ENCODE assay signal across 14 cellular contexts in the genomic region with DNA sequence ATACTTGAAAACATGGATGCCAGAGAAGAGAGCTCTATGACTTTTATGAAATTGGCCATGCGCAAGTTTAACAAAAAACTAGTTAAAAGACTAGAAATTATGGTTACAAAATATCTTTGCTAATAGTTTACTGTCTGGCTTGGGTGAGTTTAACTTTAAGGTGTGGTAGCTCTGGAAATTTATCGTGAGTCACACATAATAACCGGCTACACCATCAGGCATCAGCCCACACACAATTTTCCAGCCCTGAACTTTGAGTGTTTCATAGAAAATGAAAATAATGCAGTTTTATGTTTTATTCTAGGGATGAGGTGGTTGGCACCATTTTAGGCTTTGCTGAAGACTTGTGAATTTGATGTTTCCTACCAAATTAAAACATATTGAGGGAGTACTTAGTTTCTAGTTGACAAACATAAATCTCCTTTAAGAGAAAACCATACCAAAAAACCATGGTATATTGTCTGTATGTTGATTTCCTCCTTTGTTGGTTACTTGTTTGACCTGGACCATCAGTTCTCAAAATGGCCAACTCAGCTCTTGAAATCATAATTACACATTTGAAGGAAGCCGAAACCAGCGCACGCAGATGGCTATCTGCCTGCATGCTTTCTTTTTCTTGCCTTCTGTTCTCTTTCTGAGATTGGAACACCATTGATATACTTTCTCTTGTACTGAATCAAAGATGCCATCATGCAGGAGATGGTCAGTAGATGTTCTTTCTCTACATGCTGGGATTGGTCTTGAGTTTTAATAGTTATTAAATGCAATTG.
DNase-seq lines count a peak whose midpoint lies in the region; ATAC-seq and TF ChIP-seq lines count a peak whose summit lies in the region.
"Had no signal": no experiment of that assay in that cellular context is flagged by ENCODE, and none has a peak within 500 bp of the region (broad histone marks: within the 10 kb centered on the region; RNA-seq: fewer than 3 reads in every experiment).

No MANE protein-coding gene starts in this region.

- peaks cover 52% of the 10 kb centered on the region for H3K36me3 Mint-ChIP-seq in activated naive CD8-positive, alpha-beta T cell treated with anti-CD3 and anti-CD28 coated beads for 36 hours
- H3K36me3 Mint-ChIP-seq in natural killer cell (no peaks in the 10 kb centered on the region), CD14-positive monocyte (no peaks in the 10 kb centered on the region)

- CTCF ChIA-PET in RWPE1 (lab: Yijun Ruan, JAX): interaction anchor here (0.6 to 0.7 kb wide), 3 partner anchors 20 to 1409 kb away, joined by 3 to 5 read pairs (median 3); no protein-coding TSS in a partner anchor

- TF ChIP-seq CTCF in RWPE1 (conservative IDR thresholded peaks at IDR 0.05; ENCODE audit: low read depth) (no peak), natural killer cell (IDR thresholded peaks at IDR 0.05) (no peak), CD14-positive monocyte (IDR thresholded peaks at IDR 0.05) (no peak)

- peak; percentile 55 for DNase-seq in activated CD4-positive, alpha-beta T cell treated with anti-CD3 and anti-CD28 coated beads for 48 hours
- no peak for DNase-seq in activated CD4-positive, alpha-beta T cell treated with anti-CD3 and anti-CD28 coated beads, Interleukin-2, amount 50 U/mL, for 48 hours
- DNase-seq in RWPE1 (ENCODE audit: low spot score): peak; percentile 56
- DNase-seq in activated naive CD8-positive, alpha-beta T cell treated with anti-CD3 and anti-CD28 coated beads for 36 hours: peak; percentile 32
- DNase-seq in natural killer cell: no peak
- no peak for DNase-seq in CD14-positive monocyte (ENCODE audit: low spot score)
- DNase-seq: DND-41, left ventricle myocardium superior, NCI-H2227 treated with DMSO at 0.1 percent for 48 hours had no signal

- no peaks in the 10 kb centered on the region for H3K27me3 Mint-ChIP-seq in activated naive CD8-positive, alpha-beta T cell treated with anti-CD3 and anti-CD28 coated beads for 36 hours
- H3K27me3 Mint-ChIP-seq in natural killer cell (ENCODE audit: low read depth in 2 of 2): peaks cover 0 to 3% of the 10 kb centered on the region in 2 donors
- H3K27me3 Mint-ChIP-seq in CD14-positive monocyte (ENCODE audit: low read depth in 3 of 3): peaks cover 0 to 3% (median 2%) of the 10 kb centered on the region in 3 donors

- no peak overlapping the region for H3K27ac ChIP-seq in RWPE1
- H3K27ac ChIP-seq: thoracic aorta had no signal

- POLR2A ChIA-PET in RWPE1 (lab: Yijun Ruan, JAX; ENCODE audit: low non-redundant PET): no interaction called here

- ATAC-seq in natural killer cell (no peak), HG02981 (IDR thresholded peaks at IDR 0.05; ENCODE audit: unreplicated experiment) (no peak), HG03097 (IDR thresholded peaks at IDR 0.05; ENCODE audit: low FRiP score, unreplicated experiment) (no peak)
- ATAC-seq: K562, left ventricle myocardium superior had no signal

- H3K4me3 Mint-ChIP-seq in activated naive CD8-positive, alpha-beta T cell treated with anti-CD3 and anti-CD28 coated beads for 36 hours: peak overlapping the region; percentile 70
- H3K4me3 Mint-ChIP-seq in natural killer cell (peak overlapping the region; percentile 13), CD14-positive monocyte (no peak overlapping the region)

- intact Hi-C loops in natural killer cell (cut with micrococcal nuclease): no loop called here
- intact Hi-C loops in CD14-positive monocyte (cut with micrococcal nuclease): no loop called here

- peaks cover 16% of the 10 kb centered on the region for H3K9me3 Mint-ChIP-seq in activated naive CD8-positive, alpha-beta T cell treated with anti-CD3 and anti-CD28 coated beads for 36 hours
- H3K9me3 Mint-ChIP-seq in natural killer cell (no peaks in the 10 kb centered on the region), CD14-positive monocyte (peaks cover 0 to 4% (median 3%) of the 10 kb centered on the region in 7 donors)

- peak overlapping the region; percentile 98 for H3K27ac Mint-ChIP-seq in activated naive CD8-positive, alpha-beta T cell treated with anti-CD3 and anti-CD28 coated beads for 36 hours
- H3K27ac Mint-ChIP-seq in natural killer cell (no peak overlapping the region), CD14-positive monocyte (no peak overlapping the region)
- H3K27ac Mint-ChIP-seq: progenitor cell of endocrine pancreas had no signal

- peaks cover 79% of the 10 kb centered on the region for H3K4me1 Mint-ChIP-seq in activated naive CD8-positive, alpha-beta T cell treated with anti-CD3 and anti-CD28 coated beads for 36 hours
- H3K4me1 Mint-ChIP-seq in natural killer cell: peaks cover 52 to 54% of the 10 kb centered on the region in 2 donors
- no peaks in the 10 kb centered on the region for H3K4me1 Mint-ChIP-seq in CD14-positive monocyte

Comparison
In these comparisons a context has a peak if more than half of its experiments do, and no peak if none do; other contexts are left out.
1. DNase-seq: peak in activated CD4-positive, alpha-beta T cell treated with anti-CD3 and anti-CD28 coated beads for 48 hours (single experiment), RWPE1 (single experiment) and activated naive CD8-positive, alpha-beta T cell treated with anti-CD3 and anti-CD28 coated beads for 36 hours (single experiment); none in activated CD4-positive, alpha-beta T cell treated with anti-CD3 and anti-CD28 coated beads, Interleukin-2, amount 50 U/mL, for 48 hours (0 of 2), natural killer cell (single experiment) and CD14-positive monocyte (single experiment).
2. H3K4me3 Mint-ChIP-seq: peak in activated naive CD8-positive, alpha-beta T cell treated with anti-CD3 and anti-CD28 coated beads for 36 hours (single experiment) and natural killer cell (single experiment); none in CD14-positive monocyte (0 of 2).